ENCODE assay signal across 19 cellular contexts in genomic region chr10:121332353-121332752, GRCh38.
A peak's percentile ranks its signal among the peaks of the same experiment; 100 is the strongest.
DNase-seq lines count a peak whose midpoint lies in the region; FAIRE-seq and TF ChIP-seq lines count a peak whose summit lies in the region.
"Had no signal": no experiment of that assay in that cellular context is flagged by ENCODE, and none has a peak within 500 bp of the region (broad histone marks: within the 10 kb centered on the region; RNA-seq: fewer than 3 reads in every experiment).

No MANE protein-coding gene starts in this region.

- no peaks in the 10 kb centered on the region for H3K36me3 ChIP-seq in HEK293 (ENCODE audit: control insufficient read depth in 2 of 2, insufficient read depth in 1 of 2, low read length in 2 of 2)
- no peaks in the 10 kb centered on the region for H3K36me3 ChIP-seq in astrocyte (ENCODE audit: insufficient read depth, low read length)
- H3K36me3 ChIP-seq in trophoblast cell (ENCODE audit: control insufficient read depth in 1 of 2, insufficient read depth in 2 of 2, low read length in 2 of 2), result no peaks in the 10 kb centered on the region
- H3K36me3 ChIP-seq: BLaER1 treated with 17β-estradiol and CSF1 and Interleukin-3, amounts not matched to agents 10 nM and 100 nM had no signal

- H3K4me3 Mint-ChIP-seq in astrocyte (ENCODE audit: unreplicated experiment), result no peak overlapping the region
- no peak overlapping the region for H3K4me3 Mint-ChIP-seq in activated CD4-positive, alpha-beta T cell treated with anti-CD3 and anti-CD28 coated beads, Interleukin-2, amount 10 ng/mL, durations not matched to agents 7 days and 5 days
- H3K4me3 Mint-ChIP-seq: B cell; CD8-positive, alpha-beta T cell; GM23338 had no signal

- no peaks in the 10 kb centered on the region for H3K27me3 ChIP-seq in astrocyte (ENCODE audit: insufficient read depth, low read length)
- no peaks in the 10 kb centered on the region for H3K27me3 ChIP-seq in trophoblast cell (ENCODE audit: insufficient read depth, low read length)
- H3K27me3 ChIP-seq: BLaER1 treated with 17β-estradiol and CSF1 and Interleukin-3, amounts not matched to agents 10 nM and 100 nM had no signal

- H2BK120ac ChIP-seq in trophoblast cell (ENCODE audit: insufficient read depth, low read length, poor library complexity), result peak overlapping the region; percentile 37

- H3K4me1 ChIP-seq in HEK293 (ENCODE audit: control insufficient read depth, insufficient read depth, low read length), result 0 out of 2 replicates have a peak, but pooled peaks cover 2% of the 10 kb centered on the region
- H3K4me1 ChIP-seq in astrocyte (ENCODE audit: insufficient read depth, low read length), result no peaks in the 10 kb centered on the region
- peaks cover 2 to 9% of the 10 kb centered on the region in 2 experiments for H3K4me1 ChIP-seq in trophoblast cell (ENCODE audit: control insufficient read depth in 1 of 2, insufficient read depth in 2 of 2, low read length in 2 of 2)

- H3K27ac Mint-ChIP-seq in astrocyte (ENCODE audit: unreplicated experiment), result no peak overlapping the region
- H3K27ac Mint-ChIP-seq in activated CD4-positive, alpha-beta T cell treated with anti-CD3 and anti-CD28 coated beads, Interleukin-2, amount 10 ng/mL, durations not matched to agents 7 days and 5 days, result no peak overlapping the region
- H3K27ac Mint-ChIP-seq: B cell; CD8-positive, alpha-beta T cell; GM23338 had no signal

- H3K79me1 ChIP-seq in trophoblast cell (ENCODE audit: low read length), result peaks cover 10% of the 10 kb centered on the region

- H3K9me3 ChIP-seq in HEK293 (ENCODE audit: control insufficient read depth, insufficient read depth, low read depth, low read length), result no peaks in the 10 kb centered on the region
- no peaks in the 10 kb centered on the region for H3K9me3 ChIP-seq in astrocyte (ENCODE audit: insufficient read depth, low read depth, low read length)
- no peaks in the 10 kb centered on the region for H3K9me3 ChIP-seq in trophoblast cell (ENCODE audit: insufficient read depth, low read depth, low read length)

- DNase-seq in astrocyte (ENCODE audit: low read depth) (no peak), epithelial cell of prostate (ENCODE audit: low read depth, low spot score) (no peak), trophoblast cell (no peak), D341Med (ENCODE audit: low spot score) (no peak), T-helper 1 cell (no peak), NOMO-1 treated with DMSO at 0.1 percent for 48 hours (lab: John Stamatoyannopoulos, UW; ENCODE audit: unreplicated experiment) (no peak)
- no peak for DNase-seq in activated CD4-positive, alpha-beta T cell treated with anti-CD3 and anti-CD28 coated beads, Interleukin-2, amount 10 ng/mL, durations not matched to agents 7 days and 5 days
- DNase-seq: Calu3; CD8-positive, alpha-beta T cell; DMS 273 treated with DMSO at 0.1 percent for 48 hours; DMS53; H7 had no signal

- no peak overlapping the region for H3K4ac ChIP-seq in trophoblast cell (ENCODE audit: low read depth, low read length)

- H3K14ac ChIP-seq in trophoblast cell (ENCODE audit: low read length), result no peak overlapping the region

- CTCF ChIA-PET in HEK293 (lab: Yijun Ruan, JAX), result no interaction called here
- CTCF ChIA-PET in activated CD4-positive, alpha-beta T cell treated with anti-CD3 and anti-CD28 coated beads, Interleukin-2, amount 10 ng/mL, durations not matched to agents 7 days and 5 days (lab: Charles Lee), result no interaction called here

- no peak overlapping the region for H4K8ac ChIP-seq in trophoblast cell (ENCODE audit: low read depth, low read length)

- TF ChIP-seq CTCF in HEK293 (tag by site-specific recombination; IDR thresholded peaks at IDR 0.05) (no peak), astrocyte (IDR thresholded peaks at IDR 0.05; ENCODE audit: insufficient read depth, low read depth, low read length) (no peak)

- H2AK5ac ChIP-seq in trophoblast cell (ENCODE audit: low read length), result no peak overlapping the region

- no peak overlapping the region for H2AFZ ChIP-seq in astrocyte (ENCODE audit: low read depth, low read length)
- H2AFZ ChIP-seq in trophoblast cell (ENCODE audit: insufficient read depth, low read length, poor library complexity), result no peak overlapping the region
- H2AFZ ChIP-seq: GM23338 had no signal

- H4K91ac ChIP-seq in trophoblast cell (ENCODE audit: low read depth, low read length), result peak overlapping the region; percentile 56

- H3K27ac ChIP-seq in HEK293 (ENCODE audit: extremely low read depth, low read depth, low read length) (no peak overlapping the region), astrocyte (ENCODE audit: low read depth, low read length) (no peak overlapping the region), epithelial cell of prostate (peak overlapping the region; percentile 80), trophoblast cell (ENCODE audit: low read depth, low read length) (no peak overlapping the region)
- H3K27ac ChIP-seq: BLaER1 treated with 17β-estradiol and CSF1 and Interleukin-3, amounts not matched to agents 10 nM and 100 nM had no signal

- H3K4me1 Mint-ChIP-seq in astrocyte (ENCODE audit: low read depth, unreplicated experiment), result peaks cover 5% of the 10 kb centered on the region
- no peaks in the 10 kb centered on the region for H3K4me1 Mint-ChIP-seq in activated CD4-positive, alpha-beta T cell treated with anti-CD3 and anti-CD28 coated beads, Interleukin-2, amount 10 ng/mL, durations not matched to agents 7 days and 5 days
- H3K4me1 Mint-ChIP-seq: B cell had no signal

- no peaks in the 10 kb centered on the region for H3K79me2 ChIP-seq in astrocyte (ENCODE audit: insufficient read depth, low read length)
- no peaks in the 10 kb centered on the region for H3K79me2 ChIP-seq in trophoblast cell (ENCODE audit: control insufficient read depth, insufficient read depth, low read length, poor library complexity)

- H4K12ac ChIP-seq in trophoblast cell (ENCODE audit: low read depth, low read length), result no peak overlapping the region

- H3K9me3 Mint-ChIP-seq in astrocyte (ENCODE audit: unreplicated experiment), result peaks cover 2% of the 10 kb centered on the region
- H3K9me3 Mint-ChIP-seq in activated CD4-positive, alpha-beta T cell treated with anti-CD3 and anti-CD28 coated beads, Interleukin-2, amount 10 ng/mL, durations not matched to agents 7 days and 5 days, result no peaks in the 10 kb centered on the region
- H3K9me3 Mint-ChIP-seq: CD8-positive, alpha-beta T cell; GM23338 had no signal

- H4K20me1 ChIP-seq in astrocyte (ENCODE audit: insufficient read depth, low read length), result no peaks in the 10 kb centered on the region
- H4K20me1 ChIP-seq: BLaER1 treated with 17β-estradiol and CSF1 and Interleukin-3, amounts not matched to agents 10 nM and 100 nM had no signal

- WGBS in trophoblast cell (ENCODE audit: extremely low coverage, insufficient coverage, insufficient read length), result no CpG with 5 or more reads among the region's 1 CpG

- no peak overlapping the region for H3K23ac ChIP-seq in trophoblast cell (ENCODE audit: low read length)

- H3K27me3 Mint-ChIP-seq in astrocyte (ENCODE audit: low read depth, unreplicated experiment), result no peaks in the 10 kb centered on the region
- no peaks in the 10 kb centered on the region for H3K27me3 Mint-ChIP-seq in activated CD4-positive, alpha-beta T cell treated with anti-CD3 and anti-CD28 coated beads, Interleukin-2, amount 10 ng/mL, durations not matched to agents 7 days and 5 days
- H3K27me3 Mint-ChIP-seq: B cell had no signal

- H3K36me3 Mint-ChIP-seq in astrocyte (ENCODE audit: low read depth, unreplicated experiment), result no peaks in the 10 kb centered on the region
- no peaks in the 10 kb centered on the region for H3K36me3 Mint-ChIP-seq in activated CD4-positive, alpha-beta T cell treated with anti-CD3 and anti-CD28 coated beads, Interleukin-2, amount 10 ng/mL, durations not matched to agents 7 days and 5 days (ENCODE audit: low read depth)
- H3K36me3 Mint-ChIP-seq: CD8-positive, alpha-beta T cell had no signal

- H2BK12ac ChIP-seq in trophoblast cell (ENCODE audit: low read length), result peak overlapping the region; percentile 3

- peak; percentile 58 for FAIRE-seq in astrocyte (lab: Jason Lieb, UNC)
- FAIRE-seq: G401.6, GM12892, GM18507 had no signal

- no peak overlapping the region for H2BK5ac ChIP-seq in trophoblast cell (ENCODE audit: low read depth, low read length, poor library complexity)

- POLR2A ChIA-PET in HEK293 (lab: Yijun Ruan, JAX), result no interaction called here
- POLR2A ChIA-PET in activated CD4-positive, alpha-beta T cell treated with anti-CD3 and anti-CD28 coated beads, Interleukin-2, amount 10 ng/mL, durations not matched to agents 7 days and 5 days (lab: Charles Lee), result no interaction called here

- H3K18ac ChIP-seq in trophoblast cell (ENCODE audit: low read length), result no peak overlapping the region

- H3K9ac ChIP-seq in astrocyte (ENCODE audit: low read length) (no peak overlapping the region), trophoblast cell (ENCODE audit: low read length) (no peak overlapping the region)
- H3K9ac ChIP-seq: BLaER1 treated with 17β-estradiol and CSF1 and Interleukin-3, amounts not matched to agents 10 nM and 100 nM had no signal

- H3K4me3 ChIP-seq in HEK293 (ENCODE audit: low read depth, low read length) (no peak overlapping the region), astrocyte (ENCODE audit: insufficient read depth, low read depth, low read length) (no peak overlapping the region), trophoblast cell (ENCODE audit: low read depth, low read length) (no peak overlapping the region)
- H3K4me3 ChIP-seq: BLaER1 treated with 17β-estradiol and CSF1 and Interleukin-3, amounts not matched to agents 10 nM and 100 nM; GM23338 had no signal

- no peak overlapping the region for H3K4me2 ChIP-seq in astrocyte (ENCODE audit: low read length)
- H3K4me2 ChIP-seq in trophoblast cell (ENCODE audit: low read length), result no peak overlapping the region
- H3K4me2 ChIP-seq: GM23338 had no signal

TF ChIP-seq in HEK293, 187 proteins besides CTCF, POLR2A, EP300 and RAD21 (continues in another document):
- peak; percentile 79; the same call in 1 of the 2 replicates for TF ChIP-seq ZNF280C (tag by site-specific recombination; IDR thresholded peaks at IDR 0.05)
